In genomic region chr12:39378346-39378745, GRCh38 we compare ENCODE assay signal across 22 cellular contexts.
"Had no signal": no experiment of that assay in that cellular context is flagged by ENCODE, and none has a peak within 500 bp of the region (broad histone marks: within the 10 kb centered on the region; RNA-seq: fewer than 3 reads in every experiment).

No MANE protein-coding gene starts in this region.

- H3K27me3 Mint-ChIP-seq: activated CD8-positive, alpha-beta memory T cell treated with anti-CD3 and anti-CD28 coated beads, Interleukin-2, amount 10 ng/mL, durations not matched to agents 7 days and 5 days; activated naive CD4-positive, alpha-beta T cell treated with anti-CD3 and anti-CD28 coated beads, Interleukin-2, amount 50 U/mL, for 24 hours; activated T-cell treated with anti-CD3 and anti-CD28 coated beads, Interleukin-2, amount 50 U/mL, for 24 hours had no signal

- H3K4me1 ChIP-seq: body of pancreas, psoas muscle, right lobe of liver, spleen had no signal

- DNase-seq: activated CD4-positive, alpha-beta T cell treated with anti-CD3 and anti-CD28 coated beads, Interleukin-2, amount 50 U/mL, for 48 hours; activated CD8-positive, alpha-beta memory T cell treated with anti-CD3 and anti-CD28 coated beads, Interleukin-2, amount 10 ng/mL, durations not matched to agents 7 days and 5 days; activated effector memory CD4-positive, alpha-beta T cell treated with Interleukin-2 at 50 U/mL for 16 hours; activated T-cell treated with anti-CD3 and anti-CD28 coated beads, Interleukin-2, amount 50 U/mL, for 24 hours; amniotic stem cell; body of pancreas; central memory CD4-positive, alpha-beta T cell; cortex of kidney; foreskin fibroblast; glutamatergic neuron; left cardiac atrium; nephron progenitor cell; psoas muscle; right lobe of liver; spleen; stimulated activated CD4-positive, alpha-beta T cell treated with anti-CD3 and anti-CD28 coated beads, Interleukin-2, amount 100 ng/mL, for 24 hours; stimulated activated naive CD4-positive, alpha-beta T cell; substantia nigra; T-helper 2 cell; trophoblast cell had no signal

- H3K4me3 ChIP-seq: body of pancreas, psoas muscle, right lobe of liver, spleen had no signal

- H3K4me3 Mint-ChIP-seq: activated CD8-positive, alpha-beta memory T cell treated with anti-CD3 and anti-CD28 coated beads, Interleukin-2, amount 10 ng/mL, durations not matched to agents 7 days and 5 days; activated naive CD4-positive, alpha-beta T cell treated with anti-CD3 and anti-CD28 coated beads, Interleukin-2, amount 50 U/mL, for 24 hours; activated T-cell treated with anti-CD3 and anti-CD28 coated beads, Interleukin-2, amount 50 U/mL, for 24 hours; nephron progenitor cell had no signal

- ATAC-seq: activated CD8-positive, alpha-beta memory T cell treated with anti-CD3 and anti-CD28 coated beads, Interleukin-2, amount 10 ng/mL, durations not matched to agents 7 days and 5 days; body of pancreas; esophagus mucosa; psoas muscle had no signal

- H3K36me3 ChIP-seq: right lobe of liver, spleen had no signal

- H3K9me3 ChIP-seq: body of pancreas, psoas muscle, right lobe of liver, spleen had no signal

- H3K9me3 Mint-ChIP-seq: activated naive CD4-positive, alpha-beta T cell treated with anti-CD3 and anti-CD28 coated beads, Interleukin-2, amount 50 U/mL, for 24 hours; activated T-cell treated with anti-CD3 and anti-CD28 coated beads, Interleukin-2, amount 50 U/mL, for 24 hours; nephron progenitor cell had no signal

- H3K27me3 ChIP-seq: body of pancreas, right lobe of liver, spleen had no signal

- H3K27ac ChIP-seq: body of pancreas, psoas muscle, right lobe of liver had no signal

- H3K27ac Mint-ChIP-seq: activated CD8-positive, alpha-beta memory T cell treated with anti-CD3 and anti-CD28 coated beads, Interleukin-2, amount 10 ng/mL, durations not matched to agents 7 days and 5 days; activated naive CD4-positive, alpha-beta T cell treated with anti-CD3 and anti-CD28 coated beads, Interleukin-2, amount 50 U/mL, for 24 hours; activated T-cell treated with anti-CD3 and anti-CD28 coated beads, Interleukin-2, amount 50 U/mL, for 24 hours; nephron progenitor cell had no signal
